Comparison of ENCODE assay signal across 17 cellular contexts in genomic region chr7:81462672-81463071, GRCh38.
A peak's percentile ranks its signal among the peaks of the same experiment; 100 is the strongest.
DNase-seq lines count a peak whose midpoint lies in the region; ATAC-seq and TF ChIP-seq lines count a peak whose summit lies in the region.
"Had no signal": no experiment of that assay in that cellular context is flagged by ENCODE, and none has a peak within 500 bp of the region (broad histone marks: within the 10 kb centered on the region; RNA-seq: fewer than 3 reads in every experiment).

No MANE protein-coding gene starts in this region.

- H3K18ac ChIP-seq in mesenchymal stem cell (ENCODE audit: low read depth in 1 of 2, low read length in 2 of 2), result no peak overlapping the region

- no peak overlapping the region for H2BK12ac ChIP-seq in mesenchymal stem cell (ENCODE audit: low read length in 2 of 2)

- H3K79me1 ChIP-seq in mesenchymal stem cell (replicated peaks; ENCODE audit: low read length, poor library complexity, severe bottlenecking), result no peaks in the 10 kb centered on the region

- H3K4ac ChIP-seq in mesenchymal stem cell (ENCODE audit: low read depth in 1 of 2, low read length in 2 of 2), result no peak overlapping the region

- no peaks in the 10 kb centered on the region for H4K20me1 ChIP-seq in OCI-LY3 (ENCODE audit: insufficient read depth, low read length)

- no CpG with 5 or more reads among the region's 1 CpG for WGBS in mesenchymal stem cell

- no peak overlapping the region for H3K4me3 ChIP-seq in OCI-LY3 (ENCODE audit: low read length)
- no peak overlapping the region for H3K4me3 ChIP-seq in mesenchymal stem cell (ENCODE audit: insufficient read depth in 1 of 2, low read depth in 1 of 2, low read length in 2 of 2)
- H3K4me3 ChIP-seq: testis had no signal

- H3K27me3 ChIP-seq in OCI-LY3 (ENCODE audit: low read depth, low read length), result no peaks in the 10 kb centered on the region
- no peaks in the 10 kb centered on the region for H3K27me3 ChIP-seq in mesenchymal stem cell (ENCODE audit: control insufficient read depth in 1 of 2, insufficient read depth in 1 of 2, low read length in 2 of 2)
- H3K27me3 ChIP-seq: testis had no signal

- H3K14ac ChIP-seq in mesenchymal stem cell (ENCODE audit: low read length in 2 of 2), result no peak overlapping the region

- H3K27ac ChIP-seq in OCI-LY3 (ENCODE audit: low read length), result no peak overlapping the region
- H3K27ac ChIP-seq in mesenchymal stem cell (ENCODE audit: low read length, poor library complexity, severe bottlenecking), result no peak overlapping the region
- H3K27ac ChIP-seq: KMS-11, testis had no signal

- H3K36me3 ChIP-seq in OCI-LY3 (replicated peaks; ENCODE audit: low read depth, low read length) (no peaks in the 10 kb centered on the region), mesenchymal stem cell (ENCODE audit: control insufficient read depth in 1 of 2, insufficient read depth in 2 of 2, low read depth in 1 of 2, low read length in 2 of 2) (no peaks in the 10 kb centered on the region)

- H2AFZ ChIP-seq in OCI-LY3 (ENCODE audit: low read depth, low read length) (no peak overlapping the region), mesenchymal stem cell (ENCODE audit: low read depth, low read length) (no peak overlapping the region)

- no peak overlapping the region for H4K8ac ChIP-seq in mesenchymal stem cell (ENCODE audit: low read length)

- H2BK5ac ChIP-seq in mesenchymal stem cell (ENCODE audit: low read depth, low read length, poor library complexity, severe bottlenecking), result no peak overlapping the region

- H3K23ac ChIP-seq in mesenchymal stem cell (ENCODE audit: low read length in 2 of 2), result no peak overlapping the region

- DNase-seq in Daoy (ENCODE audit: low read depth) (peak; percentile 8), dedifferentiated amniotic fluid mesenchymal stem cell (ENCODE audit: extremely low spot score) (peak; percentile 56), mesenchymal stem cell (peak; percentile 75), NCI-H187 (lab: John Stamatoyannopoulos, UW) (no peak)
- DNase-seq in central memory CD4-positive, alpha-beta T cell, result no peak
- DNase-seq: activated B cell treated with CpG ODN at 0.5 μM for 24 hours; activated CD8-positive, alpha-beta memory T cell treated with anti-CD3 and anti-CD28 coated beads for 24 hours; activated naive CD8-positive, alpha-beta T cell treated with anti-CD3 and anti-CD28 coated beads, Interleukin-2, amount 50 U/mL, for 24 hours; DMS79; NCI-H1105; NCI-H2171 treated with DMSO at 0.1 percent for 48 hours; testis had no signal

- H3K9ac ChIP-seq in OCI-LY3 (ENCODE audit: low read length) (no peak overlapping the region), mesenchymal stem cell (ENCODE audit: low read length) (no peak overlapping the region)
- H3K9ac ChIP-seq: KMS-11 had no signal

- H4K91ac ChIP-seq in mesenchymal stem cell (ENCODE audit: low read length), result no peak overlapping the region

- H2AK5ac ChIP-seq in mesenchymal stem cell (ENCODE audit: low read length, severe bottlenecking), result no peak overlapping the region

- H3K4me2 ChIP-seq in OCI-LY3 (ENCODE audit: low read length), result peak overlapping the region; percentile 16; the same call in 1 of the 2 replicates
- H3K4me2 ChIP-seq in mesenchymal stem cell (ENCODE audit: low read length, poor library complexity, severe bottlenecking), result no peak overlapping the region
- H3K4me2 ChIP-seq: KMS-11 had no signal

- no peak for TF ChIP-seq CTCF in OCI-LY3 (IDR thresholded peaks at IDR 0.05; ENCODE audit: low read depth, low read length)

- H2BK120ac ChIP-seq in mesenchymal stem cell (ENCODE audit: low read depth, low read length), result no peak overlapping the region

- no peaks in the 10 kb centered on the region for H3K79me2 ChIP-seq in OCI-LY3 (ENCODE audit: low read length)

- ATAC-seq in HG03097 (IDR thresholded peaks at IDR 0.05; ENCODE audit: low FRiP score, unreplicated experiment), result no peak
- no peak for ATAC-seq in GM18873 (IDR thresholded peaks at IDR 0.05; ENCODE audit: low FRiP score, unreplicated experiment)
- ATAC-seq: activated naive CD8-positive, alpha-beta T cell treated with anti-CD3 and anti-CD28 coated beads, Interleukin-2, amount 50 U/mL, for 24 hours; activated T-helper 17 cell treated with anti-CD3 and anti-CD28 coated beads, Interleukin-2, amount 50 U/mL, for 72 hours had no signal

- peaks cover 29% of the 10 kb centered on the region for H3K4me1 ChIP-seq in OCI-LY3 (ENCODE audit: low read length)
- no peaks in the 10 kb centered on the region for H3K4me1 ChIP-seq in mesenchymal stem cell (ENCODE audit: control insufficient read depth, insufficient read depth, low read depth, low read length)
- H3K4me1 ChIP-seq: testis had no signal

- no peak overlapping the region for H2BK15ac ChIP-seq in mesenchymal stem cell (ENCODE audit: low read depth, poor library complexity, severe bottlenecking)

- H3K9me3 ChIP-seq in OCI-LY3 (ENCODE audit: insufficient read depth, low read length) (no peaks in the 10 kb centered on the region), mesenchymal stem cell (ENCODE audit: control insufficient read depth, low read length) (no peaks in the 10 kb centered on the region)
- H3K9me3 ChIP-seq: testis had no signal

Comparison
In these comparisons a context has a peak if more than half of its experiments do, and no peak if none do; other contexts are left out.
1. DNase-seq: peak in Daoy (single experiment), dedifferentiated amniotic fluid mesenchymal stem cell (single experiment) and mesenchymal stem cell (single experiment); none in NCI-H187 (0 of 2) and central memory CD4-positive, alpha-beta T cell (single experiment).